Comparison of ENCODE assay signal across 2 cellular contexts in the genomic region with DNA sequence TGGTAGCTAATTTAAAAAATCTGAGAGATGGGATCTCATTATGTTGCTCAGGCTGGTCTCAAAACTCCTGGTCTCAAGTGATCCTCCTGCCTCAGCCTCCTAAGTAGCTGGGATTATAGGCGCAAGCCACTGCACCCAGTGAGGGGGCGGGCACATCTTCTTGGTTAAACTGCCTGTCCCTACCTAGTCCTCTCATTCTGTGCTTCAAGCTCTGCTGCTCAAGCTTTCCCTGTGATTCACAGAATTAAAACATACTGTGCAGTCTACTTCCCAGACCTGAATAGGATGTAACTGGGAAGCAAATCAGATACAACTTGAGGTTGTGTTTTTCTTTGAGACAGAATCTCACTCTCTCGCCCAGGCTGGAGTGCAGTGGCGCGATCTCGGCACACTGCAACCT.
TF ChIP-seq lines count a peak whose summit lies in the region.

No MANE protein-coding gene starts in this region.

TF ChIP-seq in HCT116, 20 proteins besides CTCF, POLR2A, EP300 and RAD21:
- TF ChIP-seq, protein P1, sequence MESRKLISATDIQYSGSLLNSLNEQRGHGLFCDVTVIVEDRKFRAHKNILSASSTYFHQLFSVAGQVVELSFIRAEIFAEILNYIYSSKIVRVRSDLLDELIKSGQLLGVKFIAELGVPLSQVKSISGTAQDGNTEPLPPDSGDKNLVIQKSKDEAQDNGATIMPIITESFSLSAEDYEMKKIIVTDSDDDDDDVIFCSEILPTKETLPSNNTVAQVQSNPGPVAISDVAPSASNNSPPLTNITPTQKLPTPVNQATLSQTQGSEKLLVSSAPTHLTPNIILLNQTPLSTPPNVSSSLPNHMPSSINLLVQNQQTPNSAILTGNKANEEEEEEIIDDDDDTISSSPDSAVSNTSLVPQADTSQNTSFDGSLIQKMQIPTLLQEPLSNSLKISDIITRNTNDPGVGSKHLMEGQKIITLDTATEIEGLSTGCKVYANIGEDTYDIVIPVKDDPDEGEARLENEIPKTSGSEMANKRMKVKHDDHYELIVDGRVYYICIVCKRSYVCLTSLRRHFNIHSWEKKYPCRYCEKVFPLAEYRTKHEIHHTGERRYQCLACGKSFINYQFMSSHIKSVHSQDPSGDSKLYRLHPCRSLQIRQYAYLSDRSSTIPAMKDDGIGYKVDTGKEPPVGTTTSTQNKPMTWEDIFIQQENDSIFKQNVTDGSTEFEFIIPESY (IDR thresholded peaks at IDR 0.05; ENCODE audit: extremely low read depth, insufficient replicate concordance, low read length): no peak
- TF ChIP-seq FOSL1 (IDR thresholded peaks at IDR 0.05; ENCODE audit: low read depth): no peak

TF ChIP-seq in H1, 55 proteins besides CTCF, POLR2A, EP300 and RAD21:
- TF ChIP-seq HDAC6 (IDR thresholded peaks at IDR 0.05; ENCODE audit: low read depth, low read length) (no peak), EGR1 (IDR thresholded peaks at IDR 0.05; ENCODE audit: borderline replicate concordance, low read depth, low read length) (no peak), SP4 (IDR thresholded peaks at IDR 0.05; ENCODE audit: low read length) (no peak), POLR2AphosphoS5 (IDR thresholded peaks at IDR 0.05; ENCODE audit: low read depth, low read length) (no peak), EZH2 (IDR thresholded peaks at IDR 0.05; ENCODE audit: low read depth, low read length, severe bottlenecking) (no peak), YY1 (IDR thresholded peaks at IDR 0.05; ENCODE audit: low read depth, low read length) (no peak), E2F6 (IDR thresholded peaks at IDR 0.05) (no peak), CHD7 (IDR thresholded peaks at IDR 0.05; ENCODE audit: insufficient replicate concordance, low read length) (no peak), TAF1 (IDR thresholded peaks at IDR 0.05; ENCODE audit: low read depth, low read length) (no peak), CREB1 (IDR thresholded peaks at IDR 0.05) (no peak), MAFK (IDR thresholded peaks at IDR 0.05; ENCODE audit: low read depth, low read length) (no peak), SP2 (IDR thresholded peaks at IDR 0.05; ENCODE audit: low read length) (no peak), BCL11A (IDR thresholded peaks at IDR 0.05; ENCODE audit: low read depth in 2 of 2, low read length in 2 of 2) (no peak)
